1 cellular context compared by ENCODE assay signal in the genomic region with DNA sequence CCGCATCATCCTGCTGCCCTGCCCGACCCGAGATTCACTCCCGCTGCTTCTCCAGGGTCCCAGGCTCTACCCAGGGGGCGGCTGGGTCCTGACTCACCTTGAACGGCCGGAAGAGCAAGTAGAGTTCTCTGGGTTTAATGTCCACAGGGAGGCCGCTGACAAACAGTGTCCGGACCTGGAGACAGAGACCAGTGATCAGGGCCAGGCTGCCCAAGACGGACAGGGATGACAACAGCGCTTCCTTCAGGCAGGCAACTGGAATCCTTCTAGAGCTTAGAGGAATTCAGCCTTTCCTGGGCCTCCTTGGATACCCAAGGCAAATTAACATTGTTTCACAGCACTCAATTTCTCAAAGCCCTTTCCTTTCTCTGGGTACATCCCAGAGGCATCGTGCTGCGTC.
TF ChIP-seq lines count a peak whose summit lies in the region.

No MANE protein-coding gene starts in this region.

TF ChIP-seq in HepG2, 621 proteins besides CTCF, POLR2A, EP300 and RAD21:
- TF ChIP-seq, protein P1, sequence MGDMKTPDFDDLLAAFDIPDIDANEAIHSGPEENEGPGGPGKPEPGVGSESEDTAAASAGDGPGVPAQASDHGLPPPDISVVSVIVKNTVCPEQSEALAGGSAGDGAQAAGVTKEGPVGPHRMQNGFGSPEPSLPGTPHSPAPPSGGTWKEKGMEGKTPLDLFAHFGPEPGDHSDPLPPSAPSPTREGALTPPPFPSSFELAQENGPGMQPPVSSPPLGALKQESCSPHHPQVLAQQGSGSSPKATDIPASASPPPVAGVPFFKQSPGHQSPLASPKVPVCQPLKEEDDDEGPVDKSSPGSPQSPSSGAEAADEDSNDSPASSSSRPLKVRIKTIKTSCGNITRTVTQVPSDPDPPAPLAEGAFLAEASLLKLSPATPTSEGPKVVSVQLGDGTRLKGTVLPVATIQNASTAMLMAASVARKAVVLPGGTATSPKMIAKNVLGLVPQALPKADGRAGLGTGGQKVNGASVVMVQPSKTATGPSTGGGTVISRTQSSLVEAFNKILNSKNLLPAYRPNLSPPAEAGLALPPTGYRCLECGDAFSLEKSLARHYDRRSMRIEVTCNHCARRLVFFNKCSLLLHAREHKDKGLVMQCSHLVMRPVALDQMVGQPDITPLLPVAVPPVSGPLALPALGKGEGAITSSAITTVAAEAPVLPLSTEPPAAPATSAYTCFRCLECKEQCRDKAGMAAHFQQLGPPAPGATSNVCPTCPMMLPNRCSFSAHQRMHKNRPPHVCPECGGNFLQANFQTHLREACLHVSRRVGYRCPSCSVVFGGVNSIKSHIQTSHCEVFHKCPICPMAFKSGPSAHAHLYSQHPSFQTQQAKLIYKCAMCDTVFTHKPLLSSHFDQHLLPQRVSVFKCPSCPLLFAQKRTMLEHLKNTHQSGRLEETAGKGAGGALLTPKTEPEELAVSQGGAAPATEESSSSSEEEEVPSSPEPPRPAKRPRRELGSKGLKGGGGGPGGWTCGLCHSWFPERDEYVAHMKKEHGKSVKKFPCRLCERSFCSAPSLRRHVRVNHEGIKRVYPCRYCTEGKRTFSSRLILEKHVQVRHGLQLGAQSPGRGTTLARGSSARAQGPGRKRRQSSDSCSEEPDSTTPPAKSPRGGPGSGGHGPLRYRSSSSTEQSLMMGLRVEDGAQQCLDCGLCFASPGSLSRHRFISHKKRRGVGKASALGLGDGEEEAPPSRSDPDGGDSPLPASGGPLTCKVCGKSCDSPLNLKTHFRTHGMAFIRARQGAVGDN (CRISPR knock-in tag; IDR thresholded peaks at IDR 0.05), result 0 out of 2 replicates have a peak, but pooled peaks have one; percentile 10
- TF ChIP-seq FOSL2 (CRISPR knock-in tag; IDR thresholded peaks at IDR 0.05) (0 out of 2 replicates have a peak, but pooled peaks have one; percentile 21), ETV5 (CRISPR knock-in tag; IDR thresholded peaks at IDR 0.05; ENCODE audit: borderline replicate concordance) (peak; percentile 12; the same call in 1 of the 2 replicates), RBFOX2 (IDR thresholded peaks at IDR 0.05; ENCODE audit: low read depth, low read length) (no peak)
